Comparison of ENCODE assay signal across 15 cellular contexts in the genomic region with DNA sequence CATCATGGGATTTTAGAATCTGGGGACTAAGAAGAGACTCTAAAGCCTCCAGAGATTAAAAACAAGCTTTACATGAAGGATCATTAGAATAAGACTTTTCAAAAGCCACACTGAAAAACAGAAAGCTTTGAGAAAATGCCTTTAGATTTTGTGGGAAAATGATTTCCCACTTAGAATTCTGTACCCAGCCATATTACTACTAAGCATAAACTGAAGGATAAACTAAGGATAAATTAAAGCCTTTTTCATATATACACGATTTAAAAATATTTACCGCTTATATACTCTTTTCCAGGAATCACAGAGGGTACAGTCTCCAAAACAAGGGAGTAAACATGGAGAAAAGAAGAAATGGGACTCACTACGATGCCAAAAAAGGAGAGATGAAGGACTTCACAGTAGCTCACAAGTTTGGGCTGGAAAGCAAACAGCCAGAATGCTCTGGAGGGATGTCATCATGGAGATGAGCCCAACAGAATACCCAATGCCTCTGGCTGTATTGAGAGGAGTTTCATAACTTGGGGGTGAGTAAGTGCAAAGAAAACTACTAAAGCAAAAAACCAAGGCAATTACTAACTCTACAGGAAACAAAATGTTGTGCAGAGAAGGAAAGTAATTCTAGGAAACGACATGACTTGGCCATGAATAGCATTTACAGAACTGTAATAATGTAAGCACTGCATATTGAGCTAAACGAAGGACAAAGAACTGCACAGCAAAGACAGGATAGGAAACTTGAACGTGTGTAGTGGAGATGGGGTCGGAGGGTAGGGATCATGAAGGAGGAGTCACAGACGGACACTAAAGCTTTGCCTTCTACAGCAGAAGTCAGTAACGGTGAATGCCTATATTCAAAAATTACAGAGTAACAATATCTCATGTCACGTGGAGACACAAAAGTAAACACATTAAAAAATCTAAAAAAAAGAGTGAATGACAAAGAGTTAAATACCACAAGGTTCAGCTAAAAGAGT.
A peak's percentile ranks its signal among the peaks of the same experiment; 100 is the strongest.
DNase-seq lines count a peak whose midpoint lies in the region; ATAC-seq and TF ChIP-seq lines count a peak whose summit lies in the region.
"Had no signal": no experiment of that assay in that cellular context is flagged by ENCODE, and none has a peak within 500 bp of the region (broad histone marks: within the 10 kb centered on the region; RNA-seq: fewer than 3 reads in every experiment).

No MANE protein-coding gene starts in this region.

- peaks cover 27% of the 10 kb centered on the region for H3K36me3 Mint-ChIP-seq in activated CD4-positive, alpha-beta T cell treated with anti-CD3 and anti-CD28 coated beads for 36 hours (ENCODE audit: low read depth)

- H3K4me3 Mint-ChIP-seq in activated CD4-positive, alpha-beta T cell treated with anti-CD3 and anti-CD28 coated beads for 36 hours: no peak overlapping the region

- H3K27me3 Mint-ChIP-seq in activated CD4-positive, alpha-beta T cell treated with anti-CD3 and anti-CD28 coated beads for 36 hours: no peaks in the 10 kb centered on the region

- TF ChIP-seq CTCF in cardiac fibroblast (IDR thresholded peaks at IDR 0.05; ENCODE audit: low read depth, low read length) (no peak), osteoblast (IDR thresholded peaks at IDR 0.05; ENCODE audit: extremely low read depth, low read depth, low read length) (no peak)

- ATAC-seq in activated CD4-positive, alpha-beta T cell treated with anti-CD3 and anti-CD28 coated beads for 36 hours: peak; percentile 55
- ATAC-seq in GM21447 (IDR thresholded peaks at IDR 0.05; ENCODE audit: unreplicated experiment) (no peak), HG03159 (IDR thresholded peaks at IDR 0.05; ENCODE audit: unreplicated experiment) (no peak), GM18858 (IDR thresholded peaks at IDR 0.05; ENCODE audit: unreplicated experiment) (no peak)

- POLR2A ChIA-PET in activated CD4-positive, alpha-beta T cell treated with anti-CD3 and anti-CD28 coated beads for 36 hours (lab: Charles Lee): interaction anchor here (0.6 kb wide), 1 partner anchor 24 kb away, joined by 3 read pairs; no protein-coding TSS in a partner anchor

- H3K36me3 ChIP-seq in osteoblast (ENCODE audit: insufficient read depth, low read length): peaks cover 11% of the 10 kb centered on the region
- H3K36me3 ChIP-seq: colonic mucosa had no signal

- intact Hi-C loops in activated CD4-positive, alpha-beta T cell treated with anti-CD3 and anti-CD28 coated beads for 36 hours (cut with DNase I, micrococcal nuclease): no loop called here

- peak overlapping the region; percentile 15 for H3K4me2 ChIP-seq in osteoblast (ENCODE audit: insufficient read depth, low read length)

- peaks cover 10% of the 10 kb centered on the region for H3K4me1 ChIP-seq in osteoblast (ENCODE audit: insufficient read depth, low read length)
- H3K4me1 ChIP-seq: Caco-2, colonic mucosa had no signal

- no peak overlapping the region for H3K4me3 ChIP-seq in cardiac fibroblast (replicated peaks in 1 of 2; ENCODE audit: low read depth in 2 of 2, low read length in 2 of 2)
- H3K4me3 ChIP-seq in osteoblast (ENCODE audit: insufficient read depth, low read length): no peak overlapping the region
- H3K4me3 ChIP-seq: colonic mucosa, esophagus muscularis mucosa had no signal

- no peaks in the 10 kb centered on the region for H3K9me3 Mint-ChIP-seq in activated CD4-positive, alpha-beta T cell treated with anti-CD3 and anti-CD28 coated beads for 36 hours (ENCODE audit: low read depth)

- no peaks in the 10 kb centered on the region for H3K9me3 ChIP-seq in osteoblast (ENCODE audit: low read depth, low read length)
- H3K9me3 ChIP-seq: Caco-2, colonic mucosa, neutrophil had no signal

- DNase-seq in activated CD4-positive, alpha-beta T cell treated with anti-CD3 and anti-CD28 coated beads for 36 hours: no peak
- no peak for DNase-seq in activated CD4-positive, alpha-beta T cell treated with anti-CD3 and anti-CD28 coated beads, Interleukin-2, amount 50 U/mL, for 48 hours
- peak; percentile 56 for DNase-seq in M059J (ENCODE audit: low read depth)
- peak; percentile 50 to 92 for DNase-seq in cardiac fibroblast (ENCODE audit: low read depth in 2 of 2)
- peak; percentile 83 for DNase-seq in osteoblast (ENCODE audit: insufficient read length, low spot score, missing footprints)
- DNase-seq: Caco-2, colonic mucosa, NCI-H1048, OCI-M1 had no signal

- H2AFZ ChIP-seq in osteoblast (ENCODE audit: low read length): no peak overlapping the region

- peaks cover 11% of the 10 kb centered on the region for H3K4me1 Mint-ChIP-seq in activated CD4-positive, alpha-beta T cell treated with anti-CD3 and anti-CD28 coated beads for 36 hours

- no peaks in the 10 kb centered on the region for H4K20me1 ChIP-seq in osteoblast (ENCODE audit: insufficient read depth, low read length)

- H3K27ac Mint-ChIP-seq in activated CD4-positive, alpha-beta T cell treated with anti-CD3 and anti-CD28 coated beads for 36 hours: peak overlapping the region; percentile 9

- CTCF ChIA-PET in activated CD4-positive, alpha-beta T cell treated with anti-CD3 and anti-CD28 coated beads for 36 hours (lab: Charles Lee): interaction anchor here (0.9 to 1.3 kb wide), 2 partner anchors 13 kb away, joined by 3 to 4 read pairs; no protein-coding TSS in a partner anchor

- H3K27ac ChIP-seq in osteoblast (ENCODE audit: low read depth, low read length): peak overlapping the region; percentile 21
- H3K27ac ChIP-seq: colonic mucosa, esophagus muscularis mucosa, neutrophil, VCaP had no signal

- H3K79me2 ChIP-seq in osteoblast (ENCODE audit: insufficient read depth, low read length): peaks cover 19% of the 10 kb centered on the region

- no peaks in the 10 kb centered on the region for H3K27me3 ChIP-seq in osteoblast (ENCODE audit: insufficient read depth, low read length)
- H3K27me3 ChIP-seq: colonic mucosa, esophagus muscularis mucosa, neutrophil had no signal

Comparison
In these comparisons a context has a peak if more than half of its experiments do, and no peak if none do; other contexts are left out.
1. DNase-seq: peak in M059J (single experiment), cardiac fibroblast (2 of 2) and osteoblast (single experiment); none in activated CD4-positive, alpha-beta T cell treated with anti-CD3 and anti-CD28 coated beads for 36 hours (single experiment) and activated CD4-positive, alpha-beta T cell treated with anti-CD3 and anti-CD28 coated beads, Interleukin-2, amount 50 U/mL, for 48 hours (0 of 2).